ENCODE assay signal across 1 cellular context in genomic region chr9:127422787-127423186, GRCh38.
TF ChIP-seq lines count a peak whose summit lies in the region.

No MANE protein-coding gene starts in this region.

TF ChIP-seq in GM12878, 131 proteins besides CTCF, POLR2A, EP300 and RAD21:
- no peak for TF ChIP-seq POLR2AphosphoS2 (IDR thresholded peaks at IDR 0.05; ENCODE audit: low read depth, low read length)
- no peak for TF ChIP-seq REST (IDR thresholded peaks at IDR 0.05; ENCODE audit: low read depth, low read length)
- no peak for TF ChIP-seq SMARCA5 (IDR thresholded peaks at IDR 0.05)
